9 cellular contexts compared by ENCODE assay signal in genomic region chr15:78415284-78415683, GRCh38. TPM values are rescaled to one million over a fixed set of nuclear protein-coding genes. Genes with fewer than 3 reads are reported as not detected.
DNase-seq lines count a peak whose midpoint lies in the region; ATAC-seq and TF ChIP-seq lines count a peak whose summit lies in the region.
"Had no signal": no experiment of that assay in that cellular context is flagged by ENCODE, and none has a peak within 500 bp of the region (broad histone marks: within the 10 kb centered on the region; RNA-seq: fewer than 3 reads in every experiment).

No MANE protein-coding gene starts in this region.

- ATAC-seq in SK-N-SH treated with all-trans-retinoic acid at 6 μM for 48 hours: peak; percentile 88
- no peak for ATAC-seq in HG03135 (IDR thresholded peaks at IDR 0.05; ENCODE audit: unreplicated experiment)
- ATAC-seq in HG03159 (IDR thresholded peaks at IDR 0.05; ENCODE audit: unreplicated experiment): no peak

- DNase-seq in DMS53 (lab: John Stamatoyannopoulos, UW): peak; percentile 75
- peak; percentile 64 to 99 (median 90) for DNase-seq in NCI-H1417 (lab: John Stamatoyannopoulos, UW)
- DNase-seq in lung microvascular endothelial cell (ENCODE audit: low read depth in 2 of 2): peak; percentile 24 to 35
- DNase-seq in GM19240 (ENCODE audit: insufficient read length, low spot score): no peak
- DNase-seq in mucosa of gallbladder (ENCODE audit: low spot score): no peak
- DNase-seq: foreskin melanocyte had no signal

TF ChIP-seq in SK-N-SH treated with all-trans-retinoic acid at 6 μM for 48 hours, 23 proteins besides CTCF, POLR2A, EP300 and RAD21:
- TF ChIP-seq BACH2 (CRISPR knock-in tag; IDR thresholded peaks at IDR 0.05; ENCODE audit: borderline replicate concordance) (no peak), CSDC2 (CRISPR knock-in tag; IDR thresholded peaks at IDR 0.05) (no peak), ZNF8 (CRISPR knock-in tag; IDR thresholded peaks at IDR 0.05) (no peak), ZFP30 (CRISPR knock-in tag; IDR thresholded peaks at IDR 0.05) (no peak), ISL1 (CRISPR knock-in tag; IDR thresholded peaks at IDR 0.05) (no peak), ZNF70 (CRISPR knock-in tag; IDR thresholded peaks at IDR 0.05) (no peak), PATZ1 (CRISPR knock-in tag; IDR thresholded peaks at IDR 0.05; ENCODE audit: borderline replicate concordance) (no peak), RARB (CRISPR knock-in tag; IDR thresholded peaks at IDR 0.05) (no peak), GLIS3 (CRISPR knock-in tag; IDR thresholded peaks at IDR 0.05) (no peak), TCF4 (CRISPR knock-in tag; IDR thresholded peaks at IDR 0.05; ENCODE audit: borderline replicate concordance) (no peak), ZNF565 (CRISPR knock-in tag; conservative IDR thresholded peaks at IDR 0.05; ENCODE audit: low read depth) (no peak), SNAI2 (CRISPR knock-in tag; IDR thresholded peaks at IDR 0.05) (no peak), ZC3H10 (CRISPR knock-in tag; IDR thresholded peaks at IDR 0.05) (no peak), PPARA (CRISPR knock-in tag; IDR thresholded peaks at IDR 0.05; ENCODE audit: borderline replicate concordance) (no peak), ESRRG (CRISPR knock-in tag; IDR thresholded peaks at IDR 0.05) (no peak), ZFP3 (CRISPR knock-in tag; IDR thresholded peaks at IDR 0.05) (no peak), CREB5 (CRISPR knock-in tag; IDR thresholded peaks at IDR 0.05; ENCODE audit: low read depth) (no peak)
- TF ChIP-seq, protein P1, sequence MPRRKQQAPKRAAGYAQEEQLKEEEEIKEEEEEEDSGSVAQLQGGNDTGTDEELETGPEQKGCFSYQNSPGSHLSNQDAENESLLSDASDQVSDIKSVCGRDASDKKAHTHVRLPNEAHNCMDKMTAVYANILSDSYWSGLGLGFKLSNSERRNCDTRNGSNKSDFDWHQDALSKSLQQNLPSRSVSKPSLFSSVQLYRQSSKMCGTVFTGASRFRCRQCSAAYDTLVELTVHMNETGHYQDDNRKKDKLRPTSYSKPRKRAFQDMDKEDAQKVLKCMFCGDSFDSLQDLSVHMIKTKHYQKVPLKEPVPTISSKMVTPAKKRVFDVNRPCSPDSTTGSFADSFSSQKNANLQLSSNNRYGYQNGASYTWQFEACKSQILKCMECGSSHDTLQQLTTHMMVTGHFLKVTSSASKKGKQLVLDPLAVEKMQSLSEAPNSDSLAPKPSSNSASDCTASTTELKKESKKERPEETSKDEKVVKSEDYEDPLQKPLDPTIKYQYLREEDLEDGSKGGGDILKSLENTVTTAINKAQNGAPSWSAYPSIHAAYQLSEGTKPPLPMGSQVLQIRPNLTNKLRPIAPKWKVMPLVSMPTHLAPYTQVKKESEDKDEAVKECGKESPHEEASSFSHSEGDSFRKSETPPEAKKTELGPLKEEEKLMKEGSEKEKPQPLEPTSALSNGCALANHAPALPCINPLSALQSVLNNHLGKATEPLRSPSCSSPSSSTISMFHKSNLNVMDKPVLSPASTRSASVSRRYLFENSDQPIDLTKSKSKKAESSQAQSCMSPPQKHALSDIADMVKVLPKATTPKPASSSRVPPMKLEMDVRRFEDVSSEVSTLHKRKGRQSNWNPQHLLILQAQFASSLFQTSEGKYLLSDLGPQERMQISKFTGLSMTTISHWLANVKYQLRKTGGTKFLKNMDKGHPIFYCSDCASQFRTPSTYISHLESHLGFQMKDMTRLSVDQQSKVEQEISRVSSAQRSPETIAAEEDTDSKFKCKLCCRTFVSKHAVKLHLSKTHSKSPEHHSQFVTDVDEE (CRISPR knock-in tag; IDR thresholded peaks at IDR 0.05): no peak
- TF ChIP-seq, protein P2, sequence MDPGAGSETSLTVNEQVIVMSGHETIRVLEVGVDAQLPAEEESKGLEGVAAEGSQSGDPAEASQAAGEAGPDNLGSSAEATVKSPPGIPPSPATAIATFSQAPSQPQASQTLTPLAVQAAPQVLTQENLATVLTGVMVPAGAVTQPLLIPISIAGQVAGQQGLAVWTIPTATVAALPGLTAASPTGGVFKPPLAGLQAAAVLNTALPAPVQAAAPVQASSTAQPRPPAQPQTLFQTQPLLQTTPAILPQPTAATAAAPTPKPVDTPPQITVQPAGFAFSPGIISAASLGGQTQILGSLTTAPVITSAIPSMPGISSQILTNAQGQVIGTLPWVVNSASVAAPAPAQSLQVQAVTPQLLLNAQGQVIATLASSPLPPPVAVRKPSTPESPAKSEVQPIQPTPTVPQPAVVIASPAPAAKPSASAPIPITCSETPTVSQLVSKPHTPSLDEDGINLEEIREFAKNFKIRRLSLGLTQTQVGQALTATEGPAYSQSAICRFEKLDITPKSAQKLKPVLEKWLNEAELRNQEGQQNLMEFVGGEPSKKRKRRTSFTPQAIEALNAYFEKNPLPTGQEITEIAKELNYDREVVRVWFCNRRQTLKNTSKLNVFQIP (CRISPR knock-in tag; IDR thresholded peaks at IDR 0.05; ENCODE audit: borderline replicate concordance, low read depth): no peak
- TF ChIP-seq, protein P3, sequence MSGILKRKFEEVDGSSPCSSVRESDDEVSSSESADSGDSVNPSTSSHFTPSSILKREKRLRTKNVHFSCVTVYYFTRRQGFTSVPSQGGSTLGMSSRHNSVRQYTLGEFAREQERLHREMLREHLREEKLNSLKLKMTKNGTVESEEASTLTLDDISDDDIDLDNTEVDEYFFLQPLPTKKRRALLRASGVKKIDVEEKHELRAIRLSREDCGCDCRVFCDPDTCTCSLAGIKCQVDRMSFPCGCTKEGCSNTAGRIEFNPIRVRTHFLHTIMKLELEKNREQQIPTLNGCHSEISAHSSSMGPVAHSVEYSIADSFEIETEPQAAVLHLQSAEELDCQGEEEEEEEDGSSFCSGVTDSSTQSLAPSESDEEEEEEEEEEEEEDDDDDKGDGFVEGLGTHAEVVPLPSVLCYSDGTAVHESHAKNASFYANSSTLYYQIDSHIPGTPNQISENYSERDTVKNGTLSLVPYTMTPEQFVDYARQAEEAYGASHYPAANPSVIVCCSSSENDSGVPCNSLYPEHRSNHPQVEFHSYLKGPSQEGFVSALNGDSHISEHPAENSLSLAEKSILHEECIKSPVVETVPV (CRISPR knock-in tag; IDR thresholded peaks at IDR 0.05): no peak

RNA-seq across cellular contexts. Expression of gene IREB2, which starts 22.7 kb away (rescaled TPM):
- total RNA-seq in lung microvascular endothelial cell (22.9 and 28.8 TPM in 2 replicates), mucosa of gallbladder (45.5 TPM)

Comparison
In these comparisons a context has a peak if more than half of its experiments do, and no peak if none do; other contexts are left out.
1. DNase-seq: peak in DMS53 (single experiment), NCI-H1417 (3 of 3) and lung microvascular endothelial cell (2 of 2); none in GM19240 (single experiment) and mucosa of gallbladder (single experiment).